Comparison of ENCODE assay signal across 25 cellular contexts in genomic region chr14:100715332-100715731, GRCh38. TPM values are rescaled to one million over a fixed set of nuclear protein-coding genes. Genes with fewer than 3 reads are reported as not detected.
"Had no signal": no experiment of that assay in that cellular context is flagged by ENCODE, and none has a peak within 500 bp of the region (broad histone marks: within the 10 kb centered on the region; RNA-seq: fewer than 3 reads in every experiment).

No MANE protein-coding gene starts in this region.

- H3K9me3 ChIP-seq: SK-N-SH had no signal

- H3K9me3 Mint-ChIP-seq: activated CD8-positive, alpha-beta T cell treated with anti-CD3 and anti-CD28 coated beads for 36 hours; activated naive CD4-positive, alpha-beta T cell treated with anti-CD3 and anti-CD28 coated beads, Interleukin-2, amount 10 ng/mL, durations not matched to agents 7 days and 5 days; activated naive CD8-positive, alpha-beta T cell treated with anti-CD3 and anti-CD28 coated beads for 36 hours; activated T-cell treated with anti-CD3 and anti-CD28 coated beads, Interleukin-2, amount 50 U/mL, for 72 hours; activated T-helper 2 cell treated with anti-CD3 and anti-CD28 coated beads, Interferon-gamma antibody, Interleukin-2, Interleukin-4, amounts not matched to agents 10 μg/mL and 5 μg/mL and 100 μg/mL, durations not matched to agents 14 hours and 24 hours and 36 hours had no signal

- H3K27ac Mint-ChIP-seq: activated CD8-positive, alpha-beta T cell treated with anti-CD3 and anti-CD28 coated beads for 36 hours; activated naive CD4-positive, alpha-beta T cell treated with anti-CD3 and anti-CD28 coated beads, Interleukin-2, amount 10 ng/mL, durations not matched to agents 7 days and 5 days; activated naive CD8-positive, alpha-beta T cell treated with anti-CD3 and anti-CD28 coated beads for 36 hours; activated T-cell treated with anti-CD3 and anti-CD28 coated beads, Interleukin-2, amount 50 U/mL, for 72 hours; activated T-helper 2 cell treated with anti-CD3 and anti-CD28 coated beads, Interferon-gamma antibody, Interleukin-2, Interleukin-4, amounts not matched to agents 10 μg/mL and 5 μg/mL and 100 μg/mL, durations not matched to agents 14 hours and 24 hours and 36 hours had no signal

- H3K4me3 Mint-ChIP-seq: activated CD8-positive, alpha-beta T cell treated with anti-CD3 and anti-CD28 coated beads for 36 hours; activated naive CD4-positive, alpha-beta T cell treated with anti-CD3 and anti-CD28 coated beads, Interleukin-2, amount 10 ng/mL, durations not matched to agents 7 days and 5 days; activated naive CD8-positive, alpha-beta T cell treated with anti-CD3 and anti-CD28 coated beads for 36 hours; activated T-cell treated with anti-CD3 and anti-CD28 coated beads, Interleukin-2, amount 50 U/mL, for 72 hours had no signal

- H3K9ac ChIP-seq: SK-N-SH had no signal

- H3K9me2 ChIP-seq: SK-N-SH had no signal

- H3K36me3 Mint-ChIP-seq: activated naive CD4-positive, alpha-beta T cell treated with anti-CD3 and anti-CD28 coated beads, Interleukin-2, amount 10 ng/mL, durations not matched to agents 7 days and 5 days; activated naive CD8-positive, alpha-beta T cell treated with anti-CD3 and anti-CD28 coated beads for 36 hours had no signal

- DNase-seq: activated CD4-positive, alpha-beta T cell treated with anti-CD3 and anti-CD28 coated beads for 4 hours; activated CD8-positive, alpha-beta memory T cell treated with anti-CD3 and anti-CD28 coated beads, Interleukin-2, amount 50 U/mL, for 4 hours; activated CD8-positive, alpha-beta T cell treated with anti-CD3 and anti-CD28 coated beads for 36 hours; activated gamma-delta T cell treated with Interleukin-2 at 50 U/mL for 16 hours; activated naive CD4-positive, alpha-beta T cell treated with anti-CD3 and anti-CD28 coated beads, Interleukin-2, amount 10 ng/mL, durations not matched to agents 7 days and 5 days; activated naive CD8-positive, alpha-beta T cell treated with anti-CD3 and anti-CD28 coated beads for 36 hours; activated T-cell treated with anti-CD3 and anti-CD28 coated beads, Interleukin-2, amount 50 U/mL, for 72 hours; cerebellar nuclear complex; NCI-H1092; NCI-H1417; NCI-H1930; NCI-H2171; NCI-H2227 treated with DMSO at 0.1 percent for 48 hours; NCI-H446 treated with DMSO at 0.1 percent for 48 hours; NCI-H524 treated with DMSO at 0.1 percent for 48 hours; NCI-H748 treated with DMSO at 0.1 percent for 48 hours; OCI-M1; RPMI8226; SK-N-SH; T-helper 1 cell had no signal

- H3K4me2 ChIP-seq: SK-N-SH had no signal

- H3K4me1 Mint-ChIP-seq: activated naive CD4-positive, alpha-beta T cell treated with anti-CD3 and anti-CD28 coated beads, Interleukin-2, amount 10 ng/mL, durations not matched to agents 7 days and 5 days; activated naive CD8-positive, alpha-beta T cell treated with anti-CD3 and anti-CD28 coated beads for 36 hours had no signal

- ATAC-seq: activated CD4-positive, CD25-positive, alpha-beta regulatory T cell treated with anti-CD3 and anti-CD28 coated beads, Interleukin-2, amount 50 U/mL, for 24 hours; activated CD8-positive, alpha-beta T cell treated with anti-CD3 and anti-CD28 coated beads for 36 hours; activated T-cell treated with anti-CD3 and anti-CD28 coated beads, Interleukin-2, amount 50 U/mL, for 72 hours; Right ventricle myocardium inferior had no signal

RNA-seq across cellular contexts. Expression of gene DLK1, which starts 11.4 kb away (rescaled TPM):
- total RNA-seq: activated CD8-positive, alpha-beta T cell treated with anti-CD3 and anti-CD28 coated beads for 36 hours; activated naive CD8-positive, alpha-beta T cell treated with anti-CD3 and anti-CD28 coated beads for 36 hours; activated T-cell treated with anti-CD3 and anti-CD28 coated beads, Interleukin-2, amount 50 U/mL, for 72 hours; activated T-helper 2 cell treated with anti-CD3 and anti-CD28 coated beads, Interferon-gamma antibody, Interleukin-2, Interleukin-4, amounts not matched to agents 10 μg/mL and 5 μg/mL and 100 μg/mL, durations not matched to agents 14 hours and 24 hours and 36 hours; M059J; T-helper 2 cell treated with Interferon-gamma antibody and Interleukin-4, amounts not matched to agents 100 ng/mL and 5 ng/mL, for 36 hours had no signal
